In the genomic region with DNA sequence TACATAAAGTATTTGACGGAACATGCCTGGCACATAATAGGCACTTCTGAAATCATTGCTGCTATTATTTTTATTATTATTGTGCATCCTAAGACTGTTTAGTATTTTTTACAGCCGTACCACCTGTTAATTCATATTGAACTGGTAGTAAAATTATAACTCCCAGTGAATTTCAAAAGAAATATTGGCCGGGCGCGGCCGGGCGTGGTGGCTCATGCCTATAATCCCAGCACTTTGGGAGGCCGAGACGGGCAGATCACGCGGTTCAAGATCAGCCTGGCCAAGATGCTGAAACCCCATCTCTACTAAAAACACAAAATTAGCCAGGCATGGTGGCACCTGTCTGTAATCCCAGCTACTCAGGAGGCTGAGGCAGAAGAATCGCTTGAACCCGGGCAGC, we compare ENCODE assay signal across 7 cellular contexts. TPM values are rescaled to one million over a fixed set of nuclear protein-coding genes. Genes with fewer than 3 reads are reported as not detected.
DNase-seq lines count a peak whose midpoint lies in the region; ATAC-seq and TF ChIP-seq lines count a peak whose summit lies in the region.
"Not testable (repeated sequence)": the region's sequence is repeated elsewhere in the genome, so short reads cannot be mapped to it uniquely, and the experiment has no call there.

No MANE protein-coding gene starts in this region.

- DNase-seq in CD4-positive, CD25-positive, alpha-beta regulatory T cell; T-cell; activated T-cell treated with anti-CD3 and anti-CD28 coated beads, Interleukin-2, amount 50 U/mL, for 72 hours; dorsolateral prefrontal cortex: not testable (repeated sequence)
- peak in 1 of 2 donors; percentile 68 for DNase-seq in left colon

- peak overlapping the region in 2 of 3 donors; percentile 78 to 98 for H3K27ac Mint-ChIP-seq in CD4-positive, CD25-positive, alpha-beta regulatory T cell
- H3K27ac Mint-ChIP-seq in T-cell, result peak overlapping the region; percentile 74 to 89
- H3K27ac Mint-ChIP-seq in activated T-cell treated with anti-CD3 and anti-CD28 coated beads, Interleukin-2, amount 50 U/mL, for 72 hours, result peak overlapping the region; percentile 92
- peak overlapping the region; percentile 97 for H3K27ac Mint-ChIP-seq in activated naive CD8-positive, alpha-beta T cell
- peak overlapping the region; percentile 87 for H3K27ac Mint-ChIP-seq in stimulated activated naive CD8-positive, alpha-beta T cell treated with anti-CD3 and anti-CD28 coated beads, Interleukin-15, Interleukin-2, amounts not matched to agents 100 ng/mL and 50 ng/mL, for 24 hours

- intact Hi-C loops in dorsolateral prefrontal cortex (cut with DNase I); left colon (cut with DNase I, micrococcal nuclease): not testable (repeated sequence)

- TF ChIP-seq CTCF in dorsolateral prefrontal cortex (IDR thresholded peaks at IDR 0.05 in 54 of 56, conservative IDR thresholded peaks at IDR 0.05 in 2 of 56; ENCODE audit: low read depth in 1 of 56, partially characterized antibody in 56 of 56), result not testable (repeated sequence)

- H3K27me3 Mint-ChIP-seq in CD4-positive, CD25-positive, alpha-beta regulatory T cell; T-cell; activated T-cell treated with anti-CD3 and anti-CD28 coated beads, Interleukin-2, amount 50 U/mL, for 72 hours (ENCODE audit: low read depth); activated naive CD8-positive, alpha-beta T cell; stimulated activated naive CD8-positive, alpha-beta T cell treated with anti-CD3 and anti-CD28 coated beads, Interleukin-15, Interleukin-2, amounts not matched to agents 100 ng/mL and 50 ng/mL, for 24 hours: not testable (repeated sequence)

- H3K9me3 Mint-ChIP-seq in CD4-positive, CD25-positive, alpha-beta regulatory T cell; T-cell; activated T-cell treated with anti-CD3 and anti-CD28 coated beads, Interleukin-2, amount 50 U/mL, for 72 hours; activated naive CD8-positive, alpha-beta T cell (ENCODE audit: low read depth); stimulated activated naive CD8-positive, alpha-beta T cell treated with anti-CD3 and anti-CD28 coated beads, Interleukin-15, Interleukin-2, amounts not matched to agents 100 ng/mL and 50 ng/mL, for 24 hours: not testable (repeated sequence)

- not testable (repeated sequence) for H3K27me3 ChIP-seq in CD4-positive, CD25-positive, alpha-beta regulatory T cell (ENCODE audit: control insufficient read depth, insufficient read depth, low read length); dorsolateral prefrontal cortex

- not testable (repeated sequence) for H3K9me3 ChIP-seq in CD4-positive, CD25-positive, alpha-beta regulatory T cell (ENCODE audit: control insufficient read depth in 2 of 2, low read length in 2 of 2)

- H3K36me3 Mint-ChIP-seq in CD4-positive, CD25-positive, alpha-beta regulatory T cell, result peaks cover 40% of the 10 kb centered on the region
- peaks cover 33% of the 10 kb centered on the region for H3K36me3 Mint-ChIP-seq in T-cell
- peaks cover 9 to 40% of the 10 kb centered on the region in 2 donors for H3K36me3 Mint-ChIP-seq in activated T-cell treated with anti-CD3 and anti-CD28 coated beads, Interleukin-2, amount 50 U/mL, for 72 hours (ENCODE audit: insufficient read depth in 2 of 2)
- not testable (repeated sequence) for H3K36me3 Mint-ChIP-seq in activated naive CD8-positive, alpha-beta T cell
- peaks cover 28% of the 10 kb centered on the region for H3K36me3 Mint-ChIP-seq in stimulated activated naive CD8-positive, alpha-beta T cell treated with anti-CD3 and anti-CD28 coated beads, Interleukin-15, Interleukin-2, amounts not matched to agents 100 ng/mL and 50 ng/mL, for 24 hours (ENCODE audit: low read depth)

- POLR2A ChIA-PET in T-cell (lab: Charles Lee), result interaction anchor here in 1 of 2 donors (0.7 kb wide), 1 partner anchor 73 kb away, joined by 8 read pairs; no protein-coding TSS in a partner anchor

- peak overlapping the region in 3 of 4 donors; percentile 46 to 74 (median 62) for H3K4me3 Mint-ChIP-seq in CD4-positive, CD25-positive, alpha-beta regulatory T cell
- H3K4me3 Mint-ChIP-seq in T-cell, result peak overlapping the region in 1 of 3 donors; percentile 85
- H3K4me3 Mint-ChIP-seq in activated T-cell treated with anti-CD3 and anti-CD28 coated beads, Interleukin-2, amount 50 U/mL, for 72 hours, result peak overlapping the region in 1 of 2 donors; percentile 77
- peak overlapping the region; percentile 59 for H3K4me3 Mint-ChIP-seq in activated naive CD8-positive, alpha-beta T cell
- not testable (repeated sequence) for H3K4me3 Mint-ChIP-seq in stimulated activated naive CD8-positive, alpha-beta T cell treated with anti-CD3 and anti-CD28 coated beads, Interleukin-15, Interleukin-2, amounts not matched to agents 100 ng/mL and 50 ng/mL, for 24 hours

- peaks cover 43 to 94% (median 64%) of the 10 kb centered on the region in 4 donors for H3K4me1 Mint-ChIP-seq in CD4-positive, CD25-positive, alpha-beta regulatory T cell
- peaks cover 91 to 97% (median 93%) of the 10 kb centered on the region in 3 donors for H3K4me1 Mint-ChIP-seq in T-cell
- H3K4me1 Mint-ChIP-seq in activated T-cell treated with anti-CD3 and anti-CD28 coated beads, Interleukin-2, amount 50 U/mL, for 72 hours (ENCODE audit: low read depth), result peaks cover 96% of the 10 kb centered on the region
- H3K4me1 Mint-ChIP-seq in activated naive CD8-positive, alpha-beta T cell (ENCODE audit: low read depth), result peaks cover 94% of the 10 kb centered on the region
- H3K4me1 Mint-ChIP-seq in stimulated activated naive CD8-positive, alpha-beta T cell treated with anti-CD3 and anti-CD28 coated beads, Interleukin-15, Interleukin-2, amounts not matched to agents 100 ng/mL and 50 ng/mL, for 24 hours (ENCODE audit: low read depth), result peaks cover 98% of the 10 kb centered on the region

- not testable (repeated sequence) for H3K4me3 ChIP-seq in CD4-positive, CD25-positive, alpha-beta regulatory T cell (ENCODE audit: low read depth, low read length); dorsolateral prefrontal cortex

- CTCF ChIA-PET in T-cell (lab: Charles Lee), result not testable (repeated sequence)

- H3K4me1 ChIP-seq in CD4-positive, CD25-positive, alpha-beta regulatory T cell (ENCODE audit: control insufficient read depth, insufficient read depth, low read length, poor library complexity, severe bottlenecking), result peaks cover 86% of the 10 kb centered on the region

- H3K36me3 ChIP-seq in CD4-positive, CD25-positive, alpha-beta regulatory T cell (ENCODE audit: control insufficient read depth, insufficient read depth, low read length), result peaks cover 41% of the 10 kb centered on the region

- ATAC-seq in CD4-positive, CD25-positive, alpha-beta regulatory T cell (ENCODE audit: low read depth in 2 of 2); T-cell (replicated peaks in 1 of 4); activated T-cell treated with anti-CD3 and anti-CD28 coated beads, Interleukin-2, amount 50 U/mL, for 72 hours (replicated peaks in 1 of 2): not testable (repeated sequence)
- peak; percentile 58 for ATAC-seq in left colon

- peak overlapping the region; percentile 50 for H3K27ac ChIP-seq in CD4-positive, CD25-positive, alpha-beta regulatory T cell (ENCODE audit: insufficient read depth, low read length, poor library complexity, severe bottlenecking)
- peak overlapping the region in 41 of 59 donors; percentile 21 to 100 (median 68) for H3K27ac ChIP-seq in dorsolateral prefrontal cortex

RNA-seq across cellular contexts. Expression of gene ITPKB, which starts 18.5 kb away (rescaled TPM):
- total RNA-seq in CD4-positive, CD25-positive, alpha-beta regulatory T cell, result 216 TPM
- polyA plus RNA-seq in CD4-positive, CD25-positive, alpha-beta regulatory T cell, result 10 to 100 TPM; 38.5 to 60.2 (median 44.8) TPM
- 100 to 1,000 TPM; 153 to 351 (median 179) TPM for total RNA-seq in T-cell
- 10 to 100 TPM; 50.7 to 58.0 TPM for total RNA-seq in activated T-cell treated with anti-CD3 and anti-CD28 coated beads, Interleukin-2, amount 50 U/mL, for 72 hours
- 100 to 1,000 TPM in 108 of 120 experiments, 10 to 100 TPM in 12; 68.5 to 431 (median 142) TPM for total RNA-seq in dorsolateral prefrontal cortex
- total RNA-seq in left colon, result 10 to 100 TPM in 1 of 2 donors, 1 to 10 TPM in 1; 9.7 to 20.9 TPM
